Comparison of ENCODE assay signal across 8 cellular contexts in genomic region chr10:93916257-93917063, GRCh38. TPM values are rescaled to one million over a fixed set of nuclear protein-coding genes. Genes with fewer than 3 reads are reported as not detected.
DNase-seq lines count a peak whose midpoint lies in the region; TF ChIP-seq lines count a peak whose summit lies in the region.

No MANE protein-coding gene starts in this region.

- H3K4me3 ChIP-seq in endodermal cell (ENCODE audit: low read length) (no peak overlapping the region), neuron (ENCODE audit: low read length) (no peak overlapping the region)

- H3K27me3 Mint-ChIP-seq in endodermal cell (ENCODE audit: insufficient read depth): no peaks in the 10 kb centered on the region

- no peaks in the 10 kb centered on the region for H3K9me3 ChIP-seq in endodermal cell (ENCODE audit: control insufficient read depth, low read length)
- no peaks in the 10 kb centered on the region for H3K9me3 ChIP-seq in neuron (ENCODE audit: low read length)

- peak overlapping the region; percentile 40 for H2AFZ ChIP-seq in neuron (ENCODE audit: low read depth, low read length)

- H3K4me3 Mint-ChIP-seq in endodermal cell: peak overlapping the region; percentile 27

- no peak overlapping the region for H3K27ac ChIP-seq in endodermal cell (ENCODE audit: low read depth, low read length)

- no peak overlapping the region for H3K9ac ChIP-seq in endodermal cell (ENCODE audit: extremely low read depth, low read length, poor library complexity, severe bottlenecking)

- peak; percentile 81 for TF ChIP-seq CTCF in endodermal cell (conservative IDR thresholded peaks at IDR 0.05)

- H3K4me1 Mint-ChIP-seq in endodermal cell: peaks cover 15% of the 10 kb centered on the region

- no peaks in the 10 kb centered on the region for H3K9me3 Mint-ChIP-seq in endodermal cell

- H3K36me3 ChIP-seq in endodermal cell (ENCODE audit: control insufficient read depth, insufficient read depth, low read length) (no peaks in the 10 kb centered on the region), neuron (ENCODE audit: insufficient read depth, low read length) (no peaks in the 10 kb centered on the region)

- H3K27ac Mint-ChIP-seq in endodermal cell: no peak overlapping the region

- no peaks in the 10 kb centered on the region for H3K27me3 ChIP-seq in endodermal cell (ENCODE audit: control insufficient read depth, insufficient read depth, low read length, poor library complexity, severe bottlenecking)
- no peaks in the 10 kb centered on the region for H3K27me3 ChIP-seq in neuron (ENCODE audit: insufficient read depth, low read length)

- 78 to 79% methylated on average over 8 of the region's 8 CpGs for WGBS in endodermal cell (ENCODE audit: insufficient coverage in 1 of 2, insufficient read length in 1 of 2), 2 experiments

- peak; percentile 40 for DNase-seq in NCI-H1092 treated with DMSO at 0.1 percent for 48 hours (lab: John Stamatoyannopoulos, UW)
- no peak for DNase-seq in NCI-H1092 (lab: John Stamatoyannopoulos, UW)
- DNase-seq in NCI-H526 treated with DMSO at 0.1 percent for 48 hours (lab: John Stamatoyannopoulos, UW): peak; percentile 10
- DNase-seq in endodermal cell: no peak
- DNase-seq in activated CD8-positive, alpha-beta memory T cell treated with anti-CD3 and anti-CD28 coated beads, Interleukin-2, amount 50 U/mL, for 4 hours: no peak
- DNase-seq in KG1 (lab: John Stamatoyannopoulos, UW): no peak
- no peak for DNase-seq in activated gamma-delta T cell (lab: John Stamatoyannopoulos, UW)

- H3K4me1 ChIP-seq in endodermal cell (ENCODE audit: control insufficient read depth, insufficient read depth, low read length) (peaks cover 8% of the 10 kb centered on the region), neuron (ENCODE audit: insufficient read depth, low read length) (peaks cover 8% of the 10 kb centered on the region)

- peaks cover 5% of the 10 kb centered on the region for H3K36me3 Mint-ChIP-seq in endodermal cell (ENCODE audit: low read depth)

RNA-seq across cellular contexts. Expression of gene SLC35G1, which starts 22.7 kb away (rescaled TPM):
- total RNA-seq in endodermal cell: 10 to 100 TPM; 11.3 to 14.2 TPM
- polyA plus RNA-seq in endodermal cell (2013, experiment 1 of 2): 8.8 TPM
- polyA plus RNA-seq in endodermal cell (2013, experiment 2 of 2): 9.0 TPM

Comparison
In these comparisons a context has a peak if more than half of its experiments do, and no peak if none do; other contexts are left out.
1. DNase-seq: peak in NCI-H1092 treated with DMSO at 0.1 percent for 48 hours (single experiment) and NCI-H526 treated with DMSO at 0.1 percent for 48 hours (single experiment); none in NCI-H1092 (single experiment), endodermal cell (single experiment), activated CD8-positive, alpha-beta memory T cell treated with anti-CD3 and anti-CD28 coated beads, Interleukin-2, amount 50 U/mL, for 4 hours (single experiment), KG1 (single experiment) and activated gamma-delta T cell (single experiment).